8 cellular contexts compared by ENCODE assay signal in the genomic region with DNA sequence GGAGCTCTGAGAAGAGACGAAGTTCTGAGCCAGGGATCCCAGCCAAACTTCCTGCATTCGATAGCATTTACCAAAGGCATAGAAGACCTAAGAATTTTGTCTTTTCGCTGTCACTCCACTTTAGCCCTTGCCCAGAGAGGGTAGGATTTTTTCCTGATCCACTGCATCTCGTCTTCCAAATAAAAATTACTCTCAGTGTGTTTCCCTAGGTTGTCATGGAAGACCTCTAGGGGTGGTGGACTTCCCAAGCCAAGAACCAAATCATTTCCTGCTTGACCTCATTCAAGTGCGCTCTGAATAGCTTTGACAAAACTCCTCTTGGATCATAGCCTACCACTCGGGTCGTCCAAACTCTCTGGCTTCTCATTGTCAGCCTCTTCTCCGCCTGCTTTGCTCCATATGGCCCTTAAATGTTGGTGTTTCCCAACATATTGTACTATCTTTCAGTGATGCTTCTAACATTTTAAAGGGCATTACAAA. TPM values are rescaled to one million over a fixed set of nuclear protein-coding genes. Genes with fewer than 3 reads are reported as not detected.
A peak's percentile ranks its signal among the peaks of the same experiment; 100 is the strongest.
DNase-seq lines count a peak whose midpoint lies in the region; FAIRE-seq and TF ChIP-seq lines count a peak whose summit lies in the region.

No MANE protein-coding gene starts in this region.

- H3K9ac ChIP-seq in keratinocyte (ENCODE audit: control insufficient read depth, extremely low read depth, insufficient read depth, low read length): peak overlapping the region; percentile 54

- H3K9me3 ChIP-seq in adrenal gland (replicated peaks in 1 of 3): no peaks in the 10 kb centered on the region
- H3K9me3 ChIP-seq in keratinocyte (ENCODE audit: control insufficient read depth, low read depth, low read length): no peaks in the 10 kb centered on the region

- WGBS in adrenal gland, 4 donors: 17 to 24% (median 22%) methylated on average over 7 to 8 of the region's 8 CpGs

- H3K4me3 ChIP-seq in adrenal gland (peak overlapping the region in 2 of 4 donors; percentile 66 to 87), keratinocyte (ENCODE audit: control insufficient read depth in 2 of 3, extremely low read depth in 1 of 3, insufficient read depth in 2 of 3, low read depth in 1 of 3, low read length in 3 of 3) (peak overlapping the region; percentile 69 to 98 (median 91))

- no peaks in the 10 kb centered on the region for H3K27me3 ChIP-seq in adrenal gland
- no peaks in the 10 kb centered on the region for H3K27me3 ChIP-seq in keratinocyte (ENCODE audit: control insufficient read depth, extremely low read depth, insufficient read depth, low read length)

- H4K20me1 ChIP-seq in keratinocyte (ENCODE audit: control insufficient read depth, extremely low read depth, insufficient read depth, low read length): peaks cover 4% of the 10 kb centered on the region

- no peak for TF ChIP-seq POLR2A in adrenal gland (IDR thresholded peaks at IDR 0.05)

- H3K9me3 Mint-ChIP-seq in activated naive CD4-positive, alpha-beta T cell treated with anti-CD3 and anti-CD28 coated beads for 36 hours: peaks cover 5% of the 10 kb centered on the region

- DNase-seq in activated naive CD4-positive, alpha-beta T cell treated with anti-CD3 and anti-CD28 coated beads for 36 hours: no peak
- DNase-seq in activated naive CD4-positive, alpha-beta T cell treated with Interleukin-2 at 50 U/mL for 16 hours: no peak
- DNase-seq in adrenal gland (peak in 4 of 7 donors; percentile 20 to 63 (median 40)), keratinocyte (ENCODE audit: low read depth, low spot score) (no peak), KG1 (lab: John Stamatoyannopoulos, UW) (no peak), NCI-H187 (lab: John Stamatoyannopoulos, UW) (no peak), midbrain (lab: John Stamatoyannopoulos, UW) (no peak)

- peak overlapping the region; percentile 85 for H3K4me2 ChIP-seq in keratinocyte (ENCODE audit: control insufficient read depth, extremely low read depth, insufficient read depth, low read depth, low read length)

- intact Hi-C loops in activated naive CD4-positive, alpha-beta T cell treated with anti-CD3 and anti-CD28 coated beads for 36 hours (cut with micrococcal nuclease): loop anchor here (1.0 to 5.0 kb wide), 11 partner anchors 16 to 781 kb away; a partner anchor contains a TSS
- intact Hi-C loops in adrenal gland (cut with DNase I): loop anchor here in 1 of 2 donors (5.0 to 10.0 kb wide), 3 partner anchors 58 to 318 kb away; a partner anchor contains a TSS

- H3K4me1 ChIP-seq in adrenal gland (replicated peaks in 1 of 2): peaks cover 17 to 33% of the 10 kb centered on the region in 2 donors
- H3K4me1 ChIP-seq in keratinocyte (ENCODE audit: control insufficient read depth, extremely low read depth, insufficient read depth, low read length): peaks cover 19% of the 10 kb centered on the region

- FAIRE-seq in keratinocyte (lab: Jason Lieb, UNC): no peak

- H3K27ac ChIP-seq in adrenal gland (peak overlapping the region in 3 of 5 donors; percentile 34 to 89 (median 79)), keratinocyte (ENCODE audit: control insufficient read depth, insufficient read depth, low read length) (peak overlapping the region; percentile 49), temporal lobe (ENCODE audit: low read depth, low read length) (peak overlapping the region; percentile 51)

- dilution Hi-C loops in keratinocyte (cut with MboI; ENCODE audit: extremely low pct_ligation_motif_present, low sequenced_read_pairs): no loop called here

- no peaks in the 10 kb centered on the region for H3K9me1 ChIP-seq in keratinocyte (ENCODE audit: control insufficient read depth, extremely low read depth, insufficient read depth, low read length)

- peaks cover 0 to 19% of the 10 kb centered on the region in 2 donors for H3K36me3 ChIP-seq in adrenal gland (replicated peaks in 1 of 2)
- peaks cover 5 to 7% of the 10 kb centered on the region in 2 experiments for H3K36me3 ChIP-seq in keratinocyte (ENCODE audit: control insufficient read depth in 2 of 2, extremely low read depth in 1 of 2, insufficient read depth in 2 of 2, low read length in 2 of 2)

- peaks cover 30% of the 10 kb centered on the region for H3K79me2 ChIP-seq in keratinocyte (ENCODE audit: control insufficient read depth, insufficient read depth, low read length)

- H3K36me3 Mint-ChIP-seq in activated naive CD4-positive, alpha-beta T cell treated with anti-CD3 and anti-CD28 coated beads for 36 hours (ENCODE audit: low read depth): peaks cover 27% of the 10 kb centered on the region

- peaks cover 37% of the 10 kb centered on the region for H3K4me1 Mint-ChIP-seq in activated naive CD4-positive, alpha-beta T cell treated with anti-CD3 and anti-CD28 coated beads for 36 hours (ENCODE audit: low read depth)

- H3K27ac Mint-ChIP-seq in activated naive CD4-positive, alpha-beta T cell treated with anti-CD3 and anti-CD28 coated beads for 36 hours: no peak overlapping the region

- peak overlapping the region; percentile 88 for H2AFZ ChIP-seq in keratinocyte (ENCODE audit: control insufficient read depth, low read length)

- TF ChIP-seq CTCF in adrenal gland (IDR thresholded peaks at IDR 0.05) (peak in 3 of 6 experiments; percentile 29 to 57 (median 44)), keratinocyte (optimal IDR thresholded peaks at IDR 0.05 in 1 of 3, IDR thresholded peaks at IDR 0.05 in 1 of 3, conservative IDR thresholded peaks at IDR 0.05 in 1 of 3; ENCODE audit: extremely low read depth in 1 of 3, insufficient read depth in 2 of 3, low read length in 3 of 3) (no peak)

- no peaks in the 10 kb centered on the region for H3K27me3 Mint-ChIP-seq in activated naive CD4-positive, alpha-beta T cell treated with anti-CD3 and anti-CD28 coated beads for 36 hours (ENCODE audit: low read depth)

- CTCF ChIA-PET in activated naive CD4-positive, alpha-beta T cell treated with anti-CD3 and anti-CD28 coated beads for 36 hours (lab: Charles Lee): interaction anchor here (0.9 to 5.1 kb wide), 25 partner anchors 9 to 817 kb away, joined by 3 to 65 read pairs (median 5); a partner anchor contains a TSS

- peak overlapping the region; percentile 96 for H3K4me3 Mint-ChIP-seq in activated naive CD4-positive, alpha-beta T cell treated with anti-CD3 and anti-CD28 coated beads for 36 hours

RNA-seq across cellular contexts. Expression of a gene that starts 0.4 kb away (rescaled TPM):
- total RNA-seq in activated naive CD4-positive, alpha-beta T cell treated with anti-CD3 and anti-CD28 coated beads for 36 hours: 10 to 100 TPM; 28.3 to 29.5 TPM
- total RNA-seq in adrenal gland (10 to 100 TPM in 7 of 8 donors, 1 to 10 TPM in 1; 6.5 to 21.0 (median 17.8) TPM), temporal lobe (21.4 TPM)
- polyA plus RNA-seq in adrenal gland (10 to 100 TPM; 18.0 to 29.1 (median 22.8) TPM), keratinocyte (15.8 to 27.3 TPM (median 25.4 TPM) in 3 replicates)
- 41.3 TPM for polyA plus RNA-seq in keratinocyte (2011; ENCODE audit: low read depth)
- polyA plus RNA-seq in keratinocyte (2011; cell fraction: cytosol; rRNA removed): 15.8 and 19.6 TPM in 2 replicates
- polyA plus RNA-seq in keratinocyte (2011; cell fraction: nucleus; rRNA removed): 29.7 and 31.3 TPM in 2 replicates
- polyA plus RNA-seq in keratinocyte (2012; ENCODE audit: low replicate concordance): 19.3 and 26.2 TPM in 2 replicates
- polyA minus RNA-seq in keratinocyte: 6.2 to 17.9 TPM (median 9.3 TPM) in 3 replicates
- polyA minus RNA-seq in keratinocyte (2011; cell fraction: cytosol; rRNA and poly(A)+ RNA removed): 5.9 TPM
- 11.6 and 20.6 TPM in 2 replicates for polyA minus RNA-seq in keratinocyte (2011; cell fraction: nucleus; rRNA and poly(A)+ RNA removed)

RNA-seq across cellular contexts. Expression of a gene that starts 16.5 kb away (rescaled TPM):
- 10 to 100 TPM; 13.8 to 17.7 TPM for total RNA-seq in activated naive CD4-positive, alpha-beta T cell treated with anti-CD3 and anti-CD28 coated beads for 36 hours
- total RNA-seq in adrenal gland: 10 to 100 TPM; 12.3 to 29.8 (median 21.9) TPM
- 10 to 100 TPM in 1 of 3 donors, 1 to 10 TPM in 2; 5.5 to 17.8 (median 5.6) TPM for polyA plus RNA-seq in adrenal gland
- 11.4 to 22.4 TPM (median 19.7 TPM) in 3 replicates for polyA plus RNA-seq in keratinocyte
- 98.8 TPM for polyA plus RNA-seq in keratinocyte (2011; ENCODE audit: low read depth)
- polyA plus RNA-seq in keratinocyte (2011; cell fraction: cytosol; rRNA removed): 10.7 and 21.3 TPM in 2 replicates
- 14.1 and 16.6 TPM in 2 replicates for polyA plus RNA-seq in keratinocyte (2011; cell fraction: nucleus; rRNA removed)
- polyA plus RNA-seq in keratinocyte (2012; ENCODE audit: low replicate concordance): 20.7 and 24.5 TPM in 2 replicates
- 10.6 to 20.8 TPM (median 14.6 TPM) in 3 replicates for polyA minus RNA-seq in keratinocyte
- 28.4 TPM for polyA minus RNA-seq in keratinocyte (2011; cell fraction: cytosol; rRNA and poly(A)+ RNA removed)
- polyA minus RNA-seq in keratinocyte (2011; cell fraction: nucleus; rRNA and poly(A)+ RNA removed): 12.0 and 20.0 TPM in 2 replicates
- 25.3 TPM for total RNA-seq in temporal lobe

RNA-seq across cellular contexts. Expression of a gene that starts 59.1 kb away (rescaled TPM):
- 1 to 10 TPM; 4.4 to 5.1 TPM for total RNA-seq in activated naive CD4-positive, alpha-beta T cell treated with anti-CD3 and anti-CD28 coated beads for 36 hours
- total RNA-seq in adrenal gland: 1 to 10 TPM; 3.2 to 6.3 (median 4.6) TPM
- polyA plus RNA-seq in adrenal gland: 1 to 10 TPM in 1 of 3 donors, under 1 TPM in 2; 0.40 to 1.5 (median 0.48) TPM
- polyA plus RNA-seq in keratinocyte: 1.4 to 1.8 TPM (median 1.7 TPM) in 3 replicates
- polyA plus RNA-seq in keratinocyte (2011; ENCODE audit: low read depth): 0.41 TPM
- 0.69 and 1.4 TPM in 2 replicates for polyA plus RNA-seq in keratinocyte (2011; cell fraction: cytosol; rRNA removed)
- 1.9 and 2.6 TPM in 2 replicates for polyA plus RNA-seq in keratinocyte (2011; cell fraction: nucleus; rRNA removed)
- polyA plus RNA-seq in keratinocyte (2012; ENCODE audit: low replicate concordance): 1.4 TPM in 2 replicates
- 1.2 to 5.3 TPM (median 4.1 TPM) in 3 replicates for polyA minus RNA-seq in keratinocyte
- 2.1 TPM for polyA minus RNA-seq in keratinocyte (2011; cell fraction: cytosol; rRNA and poly(A)+ RNA removed)
- polyA minus RNA-seq in keratinocyte (2011; cell fraction: nucleus; rRNA and poly(A)+ RNA removed): 3.6 and 5.7 TPM in 2 replicates
- 8.4 TPM for total RNA-seq in temporal lobe

Comparison
In these comparisons a context has a peak if more than half of its experiments do, and no peak if none do; other contexts are left out.
1. DNase-seq: peak in adrenal gland (4 of 7); none in activated naive CD4-positive, alpha-beta T cell treated with anti-CD3 and anti-CD28 coated beads for 36 hours (single experiment), activated naive CD4-positive, alpha-beta T cell treated with Interleukin-2 at 50 U/mL for 16 hours (single experiment), keratinocyte (single experiment), KG1 (single experiment), NCI-H187 (0 of 2) and midbrain (single experiment).
2. Peak in every context shown above with its lines, with median percentiles within 50 percentile points of each other: H3K27ac ChIP-seq.